Comparison of ENCODE assay signal across 8 cellular contexts in the genomic region with DNA sequence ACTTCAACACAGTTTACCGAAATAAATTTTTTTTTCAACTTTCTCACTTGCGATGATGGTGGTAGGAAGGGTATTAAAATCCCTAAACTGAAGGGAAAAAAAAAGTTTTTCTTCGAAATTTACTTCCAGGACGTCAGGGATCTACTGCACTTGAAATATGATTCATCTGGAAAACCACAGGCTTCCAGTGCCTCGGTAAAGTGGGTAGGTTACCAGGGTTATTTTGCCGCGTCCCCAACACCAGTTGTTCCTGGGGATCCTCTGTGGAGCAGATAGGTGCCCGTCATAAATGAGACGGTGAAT. TPM values are rescaled to one million over a fixed set of nuclear protein-coding genes. Genes with fewer than 3 reads are reported as not detected.
DNase-seq lines count a peak whose midpoint lies in the region; ATAC-seq, FAIRE-seq and TF ChIP-seq lines count a peak whose summit lies in the region.

No MANE protein-coding gene starts in this region.

- intact Hi-C loops in kidney (cut with DNase I): no loop called here

- peaks cover 11 to 13% of the 10 kb centered on the region in 2 donors for H3K36me3 ChIP-seq in kidney (ENCODE audit: control insufficient read depth in 1 of 2, insufficient read depth in 2 of 2, low read length in 2 of 2)

- POLR2A ChIA-PET in activated naive CD8-positive, alpha-beta T cell treated with anti-CD3 and anti-CD28 coated beads, Interleukin-2, amount 10 ng/mL, durations not matched to agents 7 days and 5 days (lab: Charles Lee): interaction anchor here (0.6 to 1.8 kb wide), 7 partner anchors 28 to 971 kb away, joined by 3 to 9 read pairs (median 4); a partner anchor contains a TSS

- H3K9me3 ChIP-seq in kidney (ENCODE audit: control insufficient read depth in 1 of 2, low read length in 2 of 2): no peaks in the 10 kb centered on the region

- TF ChIP-seq CTCF in kidney (IDR thresholded peaks at IDR 0.05; ENCODE audit: borderline replicate concordance, extremely low read depth, insufficient read depth): no peak

- peak overlapping the region; percentile 82 to 95 for H3K4me3 ChIP-seq in kidney (ENCODE audit: low read length in 2 of 2)

- CTCF ChIA-PET in activated naive CD4-positive, alpha-beta T cell treated with anti-CD3 and anti-CD28 coated beads, Interleukin-2, amount 10 ng/mL, durations not matched to agents 7 days and 5 days (lab: Charles Lee): interaction anchor here (1.1 kb wide), 1 partner anchor 84 kb away, joined by 3 read pairs; no protein-coding TSS in a partner anchor

- peak overlapping the region; percentile 90 for H3K4me3 Mint-ChIP-seq in activated naive CD4-positive, alpha-beta T cell treated with anti-CD3 and anti-CD28 coated beads, Interleukin-2, amount 10 ng/mL, durations not matched to agents 7 days and 5 days
- peak overlapping the region; percentile 94 for H3K4me3 Mint-ChIP-seq in activated naive CD8-positive, alpha-beta T cell treated with anti-CD3 and anti-CD28 coated beads, Interleukin-2, amount 10 ng/mL, durations not matched to agents 7 days and 5 days

- H3K27me3 Mint-ChIP-seq in activated naive CD4-positive, alpha-beta T cell treated with anti-CD3 and anti-CD28 coated beads, Interleukin-2, amount 10 ng/mL, durations not matched to agents 7 days and 5 days: no peaks in the 10 kb centered on the region
- H3K27me3 Mint-ChIP-seq in activated naive CD8-positive, alpha-beta T cell treated with anti-CD3 and anti-CD28 coated beads, Interleukin-2, amount 10 ng/mL, durations not matched to agents 7 days and 5 days: no peaks in the 10 kb centered on the region

- ATAC-seq in activated naive CD8-positive, alpha-beta T cell treated with anti-CD3 and anti-CD28 coated beads, Interleukin-2, amount 10 ng/mL, durations not matched to agents 7 days and 5 days (ENCODE audit: low read depth): no peak

- H3K36me3 Mint-ChIP-seq in activated naive CD4-positive, alpha-beta T cell treated with anti-CD3 and anti-CD28 coated beads, Interleukin-2, amount 10 ng/mL, durations not matched to agents 7 days and 5 days: peaks cover 18% of the 10 kb centered on the region
- H3K36me3 Mint-ChIP-seq in activated naive CD8-positive, alpha-beta T cell treated with anti-CD3 and anti-CD28 coated beads, Interleukin-2, amount 10 ng/mL, durations not matched to agents 7 days and 5 days: peaks cover 13% of the 10 kb centered on the region

- H3K27ac ChIP-seq in kidney (ENCODE audit: low read depth in 2 of 2, low read length in 2 of 2): peak overlapping the region in 1 of 2 donors; percentile 92
- peak overlapping the region; percentile 78 for H3K27ac ChIP-seq in temporal lobe (ENCODE audit: low read depth, low read length)

- FAIRE-seq in kidney (lab: Jason Lieb, UNC) (no peak), urothelium cell line (lab: Jason Lieb, UNC) (no peak)

- H3K4me1 Mint-ChIP-seq in activated naive CD4-positive, alpha-beta T cell treated with anti-CD3 and anti-CD28 coated beads, Interleukin-2, amount 10 ng/mL, durations not matched to agents 7 days and 5 days: peaks cover 31% of the 10 kb centered on the region
- peaks cover 14% of the 10 kb centered on the region for H3K4me1 Mint-ChIP-seq in activated naive CD8-positive, alpha-beta T cell treated with anti-CD3 and anti-CD28 coated beads, Interleukin-2, amount 10 ng/mL, durations not matched to agents 7 days and 5 days

- no peaks in the 10 kb centered on the region for H3K9me3 Mint-ChIP-seq in activated naive CD4-positive, alpha-beta T cell treated with anti-CD3 and anti-CD28 coated beads, Interleukin-2, amount 10 ng/mL, durations not matched to agents 7 days and 5 days
- H3K9me3 Mint-ChIP-seq in activated naive CD8-positive, alpha-beta T cell treated with anti-CD3 and anti-CD28 coated beads, Interleukin-2, amount 10 ng/mL, durations not matched to agents 7 days and 5 days: no peaks in the 10 kb centered on the region

- peak overlapping the region; percentile 94 for H3K27ac Mint-ChIP-seq in activated naive CD4-positive, alpha-beta T cell treated with anti-CD3 and anti-CD28 coated beads, Interleukin-2, amount 10 ng/mL, durations not matched to agents 7 days and 5 days
- H3K27ac Mint-ChIP-seq in activated naive CD8-positive, alpha-beta T cell treated with anti-CD3 and anti-CD28 coated beads, Interleukin-2, amount 10 ng/mL, durations not matched to agents 7 days and 5 days: peak overlapping the region; percentile 92

- DNase-seq in activated naive CD4-positive, alpha-beta T cell treated with anti-CD3 and anti-CD28 coated beads, Interleukin-2, amount 10 ng/mL, durations not matched to agents 7 days and 5 days: no peak
- no peak for DNase-seq in activated naive CD4-positive, alpha-beta T cell (lab: John Stamatoyannopoulos, UW)
- no peak for DNase-seq in activated naive CD8-positive, alpha-beta T cell treated with anti-CD3 and anti-CD28 coated beads, Interleukin-2, amount 10 ng/mL, durations not matched to agents 7 days and 5 days
- DNase-seq in kidney (no peak), urothelium cell line (ENCODE audit: low spot score) (no peak), AG20443 (ENCODE audit: low spot score) (no peak), NCI-H1436 (lab: John Stamatoyannopoulos, UW) (no peak)

- peak overlapping the region; percentile 49 to 80 for H3K9ac ChIP-seq in kidney (ENCODE audit: low read length in 2 of 2)

- H3K4me1 ChIP-seq in kidney (ENCODE audit: control insufficient read depth in 1 of 2, insufficient read depth in 1 of 2, low read depth in 1 of 2, low read length in 2 of 2): peaks cover 0 to 3% of the 10 kb centered on the region in 2 donors

RNA-seq across cellular contexts. Expression of a gene that starts 0.8 kb away (rescaled TPM):
- 10 to 100 TPM; 12.7 to 13.1 TPM for total RNA-seq in activated naive CD8-positive, alpha-beta T cell treated with anti-CD3 and anti-CD28 coated beads, Interleukin-2, amount 10 ng/mL, durations not matched to agents 7 days and 5 days
- total RNA-seq in kidney (8.7 TPM), temporal lobe (10.1 TPM)
- polyA plus RNA-seq in kidney (ENCODE audit: insufficient read depth, low read depth, low replicate concordance): 9.4 TPM

RNA-seq across cellular contexts. Expression of a gene that starts 38.9 kb away (rescaled TPM):
- 10 to 100 TPM; 30.1 to 30.5 TPM for total RNA-seq in activated naive CD8-positive, alpha-beta T cell treated with anti-CD3 and anti-CD28 coated beads, Interleukin-2, amount 10 ng/mL, durations not matched to agents 7 days and 5 days
- total RNA-seq in kidney: 28.2 TPM
- 27.5 TPM for polyA plus RNA-seq in kidney (ENCODE audit: insufficient read depth, low read depth, low replicate concordance)
- total RNA-seq in temporal lobe: 32.9 TPM
